In genomic region chr3:46406786-46407611, GRCh38 we compare ENCODE assay signal across 8 cellular contexts. TPM values are rescaled to one million over a fixed set of nuclear protein-coding genes. Genes with fewer than 3 reads are reported as not detected.
DNase-seq lines count a peak whose midpoint lies in the region; ATAC-seq and TF ChIP-seq lines count a peak whose summit lies in the region.

Gene CCR5AS (minus strand): TSS chr3:46407066.
Gene CCRL2 (plus strand): TSS chr3:46407259. CDS start chr3:46408080, 821 bp downstream.

- WGBS in thymus, result 28% methylated on average over 20 of the region's 20 CpGs

- H3K4me3 Mint-ChIP-seq in activated CD4-positive, alpha-beta T cell treated with anti-CD3 and anti-CD28 coated beads for 36 hours, result peak within 1 kb of the TSS; percentile 71
- H3K4me3 Mint-ChIP-seq in natural killer cell, result peak within 1 kb of the TSS; percentile 83

- no peak within 1 kb of the TSS; the same call in 1 of the 2 replicates for H3K4me3 ChIP-seq in HL-60 (replicated peaks; ENCODE audit: insufficient read depth, low read length)
- H3K4me3 ChIP-seq in thymus (ENCODE audit: low read length), result peak within 1 kb of the TSS; percentile 65

- H3K4me1 Mint-ChIP-seq in activated CD4-positive, alpha-beta T cell treated with anti-CD3 and anti-CD28 coated beads for 36 hours, result peaks cover 33% of the 10 kb centered on the region
- H3K4me1 Mint-ChIP-seq in natural killer cell, result peaks cover 9 to 30% of the 10 kb centered on the region in 2 donors

- H3K27ac Mint-ChIP-seq in activated CD4-positive, alpha-beta T cell treated with anti-CD3 and anti-CD28 coated beads for 36 hours, result peak within 1 kb of the TSS; percentile 81
- H3K27ac Mint-ChIP-seq in natural killer cell, result peak within 1 kb of the TSS; percentile 87 to 92

- peaks cover 2% of the 10 kb centered on the region for H3K27me3 Mint-ChIP-seq in activated CD4-positive, alpha-beta T cell treated with anti-CD3 and anti-CD28 coated beads for 36 hours
- H3K27me3 Mint-ChIP-seq in natural killer cell (ENCODE audit: low read depth in 2 of 2), result no peaks in the 10 kb centered on the region

- intact Hi-C loops in activated CD4-positive, alpha-beta T cell treated with anti-CD3 and anti-CD28 coated beads for 36 hours (cut with DNase I, micrococcal nuclease), result loop anchor here in 1 of 2 experiments (1.0 kb wide), 1 partner anchor 38 kb away; no protein-coding TSS in a partner anchor
- intact Hi-C loops in natural killer cell (cut with micrococcal nuclease), result no loop called here

- H3K36me3 ChIP-seq in thymus (ENCODE audit: control insufficient read depth, insufficient read depth), result no peaks in the 10 kb centered on the region

- DNase-seq in A172 (ENCODE audit: low spot score) (peak; percentile 60), HL-60 (ENCODE audit: low read depth in 1 of 2, low spot score in 1 of 2) (peak; percentile 43 to 76), erythroblast (lab: John Stamatoyannopoulos, UW) (peak; percentile 96 to 98), natural killer cell (peak; percentile 36)
- peak; percentile 65 for DNase-seq in activated CD4-positive, alpha-beta T cell treated with anti-CD3 and anti-CD28 coated beads for 36 hours

- POLR2A ChIA-PET in activated CD4-positive, alpha-beta T cell treated with anti-CD3 and anti-CD28 coated beads for 36 hours (lab: Charles Lee), result interaction anchor here (0.6 to 0.7 kb wide), 2 partner anchors 438 to 733 kb away, joined by 3 read pairs; no protein-coding TSS in a partner anchor

- peak within 1 kb of the TSS; percentile 29 for H3K27ac ChIP-seq in HL-60 (replicated peaks)
- H3K27ac ChIP-seq in thymus (ENCODE audit: low read depth), result peak within 1 kb of the TSS; percentile 90

- H3K27me3 ChIP-seq in HL-60 (ENCODE audit: insufficient read depth, poor library complexity, severe bottlenecking) (no peaks in the 10 kb centered on the region), thymus (ENCODE audit: control insufficient read depth, insufficient read depth) (no peaks in the 10 kb centered on the region)

- TF ChIP-seq CTCF in HL-60 (IDR thresholded peaks at IDR 0.05; ENCODE audit: insufficient read depth, low read length) (no peak), natural killer cell (IDR thresholded peaks at IDR 0.05) (no peak)

- H3K9me3 ChIP-seq in thymus (ENCODE audit: control insufficient read depth), result no peaks in the 10 kb centered on the region

- peak; percentile 92 for ATAC-seq in activated CD4-positive, alpha-beta T cell treated with anti-CD3 and anti-CD28 coated beads for 36 hours
- peak; percentile 82 to 84 (median 83) for ATAC-seq in natural killer cell
- no peak for ATAC-seq in GM21723 (IDR thresholded peaks at IDR 0.05; ENCODE audit: unreplicated experiment)
- ATAC-seq in HG02763 (IDR thresholded peaks at IDR 0.05; ENCODE audit: unreplicated experiment), result no peak

- H3K9me3 Mint-ChIP-seq in activated CD4-positive, alpha-beta T cell treated with anti-CD3 and anti-CD28 coated beads for 36 hours (ENCODE audit: low read depth), result no peaks in the 10 kb centered on the region
- no peaks in the 10 kb centered on the region for H3K9me3 Mint-ChIP-seq in natural killer cell

- no peaks in the 10 kb centered on the region for H3K36me3 Mint-ChIP-seq in activated CD4-positive, alpha-beta T cell treated with anti-CD3 and anti-CD28 coated beads for 36 hours (ENCODE audit: low read depth)
- no peaks in the 10 kb centered on the region for H3K36me3 Mint-ChIP-seq in natural killer cell

- peaks cover 22% of the 10 kb centered on the region for H3K4me1 ChIP-seq in thymus (ENCODE audit: control insufficient read depth, insufficient read depth, low read length)

- CTCF ChIA-PET in activated CD4-positive, alpha-beta T cell treated with anti-CD3 and anti-CD28 coated beads for 36 hours (lab: Charles Lee), result interaction anchor here (0.7 to 1.7 kb wide), 5 partner anchors 17 to 775 kb away, joined by 3 to 8 read pairs (median 4); no protein-coding TSS in a partner anchor

- peak; percentile 91 for TF ChIP-seq POLR2A in erythroblast (IDR thresholded peaks at IDR 0.05; ENCODE audit: low read length)

RNA-seq across cellular contexts. Expression of gene CCRL2, which starts in this region (rescaled TPM):
- total RNA-seq in A172 (2014; rRNA removed; shearing (Covaris generic)), result 0.72 TPM in 1 of 2 replicates, not detected in the other
- 1 to 10 TPM; 1.0 to 1.3 TPM for total RNA-seq in activated CD4-positive, alpha-beta T cell treated with anti-CD3 and anti-CD28 coated beads for 36 hours
- 1 to 10 TPM; 3.0 to 4.6 (median 3.8) TPM for total RNA-seq in natural killer cell
- 19.1 TPM for polyA plus RNA-seq in thymus

Comparison
In these comparisons a context has a peak if more than half of its experiments do, and no peak if none do; other contexts are left out.
1. DNase-seq: peak in every context shown above with its lines; median percentile 97 in erythroblast; 65 in activated CD4-positive, alpha-beta T cell treated with anti-CD3 and anti-CD28 coated beads for 36 hours; 60 in A172; 60 in HL-60; 36 in natural killer cell.
2. ATAC-seq: peak in activated CD4-positive, alpha-beta T cell treated with anti-CD3 and anti-CD28 coated beads for 36 hours (single experiment) and natural killer cell (3 of 3); none in GM21723 (single experiment) and HG02763 (single experiment).